Comparison of ENCODE assay signal across 13 cellular contexts in the genomic region with DNA sequence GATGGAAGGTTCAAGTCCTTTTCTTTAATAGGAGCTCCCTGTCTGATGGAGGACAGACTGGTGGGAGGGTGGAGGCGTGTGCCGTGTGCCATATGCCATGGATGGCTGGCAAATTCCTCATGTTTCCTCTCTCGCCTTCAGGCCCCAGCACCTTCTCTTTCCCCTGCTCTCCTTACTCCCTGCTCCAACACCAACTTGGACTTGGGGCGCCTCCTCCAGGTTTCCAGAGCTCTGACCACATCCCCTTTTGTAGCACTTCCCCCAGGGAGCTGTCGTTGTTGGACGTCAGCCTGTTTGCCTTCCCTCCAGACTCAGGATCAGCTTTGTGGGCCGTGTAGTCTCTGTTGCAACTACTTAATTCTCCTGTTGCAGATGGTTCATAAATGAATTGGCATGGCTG. TPM values are rescaled to one million over a fixed set of nuclear protein-coding genes. Genes with fewer than 3 reads are reported as not detected.
DNase-seq lines count a peak whose midpoint lies in the region; ATAC-seq and TF ChIP-seq lines count a peak whose summit lies in the region.
"Had no signal": no experiment of that assay in that cellular context is flagged by ENCODE, and none has a peak within 500 bp of the region (broad histone marks: within the 10 kb centered on the region; RNA-seq: fewer than 3 reads in every experiment).

No MANE protein-coding gene starts in this region.

- CTCF ChIA-PET in OCI-LY7 (lab: Charles Lee; ENCODE audit: unreplicated experiment) = no interaction called here

- H2AFZ ChIP-seq in OCI-LY7 (ENCODE audit: low read length) = no peak overlapping the region

- no peak for TF ChIP-seq CTCF in fibroblast of mammary gland (conservative IDR thresholded peaks at IDR 0.05; ENCODE audit: control insufficient read depth, insufficient read depth, low read depth, low read length)
- no peak for TF ChIP-seq CTCF in transverse colon (IDR thresholded peaks at IDR 0.05)
- no peak for TF ChIP-seq CTCF in OCI-LY7 (conservative IDR thresholded peaks at IDR 0.05; ENCODE audit: low read length)

- H3K9me2 ChIP-seq in OCI-LY7 (ENCODE audit: insufficient read depth, low read length) = no peaks in the 10 kb centered on the region

- no peak overlapping the region for H3K4me3 ChIP-seq in fibroblast of mammary gland (ENCODE audit: control insufficient read depth, low read depth, low read length)
- H3K4me3 ChIP-seq in transverse colon = no peak overlapping the region
- no peak overlapping the region for H3K4me3 ChIP-seq in OCI-LY7 (ENCODE audit: low read depth, low read length, poor library complexity, severe bottlenecking)
- H3K4me3 ChIP-seq: Peyer's patch had no signal

- WGBS in transverse colon (ENCODE audit: low coverage in 1 of 2), 2 donors = 65% methylated on average over 7 of the region's 7 CpGs; no CpG with 5 or more reads in 1 of the 2 donors

- TF ChIP-seq EP300 in transverse colon (IDR thresholded peaks at IDR 0.05; ENCODE audit: low read depth) = no peak

- BruUV-seq in OCI-LY7 (replicated peaks; lab: Mats Ljungman, UMichigan) = no TSS peak

- intact Hi-C loops in transverse colon (cut with DNase I; ENCODE audit: low total_unique reads) = no loop called here
- intact Hi-C loops in OCI-LY7 (cut with micrococcal nuclease; ENCODE audit: unreplicated experiment) = no loop called here

- H3K27ac ChIP-seq in transverse colon (no peak overlapping the region), OCI-LY7 (ENCODE audit: low read depth, low read length, poor library complexity, severe bottlenecking) (no peak overlapping the region)
- H3K27ac ChIP-seq: Peyer's patch had no signal

- no peak for TF ChIP-seq POLR2A in transverse colon (IDR thresholded peaks at IDR 0.05)

- H3K9me3 ChIP-seq in transverse colon = no peaks in the 10 kb centered on the region
- H3K9me3 ChIP-seq in OCI-LY7 (ENCODE audit: low read length) = no peaks in the 10 kb centered on the region

- POLR2A ChIA-PET in OCI-LY7 (lab: Charles Lee) = interaction anchor here (0.6 kb wide), 1 partner anchor 27 kb away, joined by 3 read pairs; no protein-coding TSS in a partner anchor

- no peak for ATAC-seq in HG02840 (IDR thresholded peaks at IDR 0.05; ENCODE audit: low FRiP score, unreplicated experiment)

- H3K4me1 ChIP-seq in transverse colon = no peaks in the 10 kb centered on the region
- no peaks in the 10 kb centered on the region for H3K4me1 ChIP-seq in OCI-LY7 (ENCODE audit: insufficient read depth, low read length, poor library complexity, severe bottlenecking)
- H3K4me1 ChIP-seq: Peyer's patch had no signal

- no peaks in the 10 kb centered on the region for H3K79me2 ChIP-seq in OCI-LY7 (ENCODE audit: insufficient read depth, low read depth, low read length)

- H3K36me3 ChIP-seq in transverse colon (no peaks in the 10 kb centered on the region), OCI-LY7 (ENCODE audit: insufficient read depth, low read length) (no peaks in the 10 kb centered on the region)

- no peak overlapping the region for H3K4me2 ChIP-seq in OCI-LY7 (ENCODE audit: low read length)

- in situ Hi-C loops in transverse colon (cut with MboI; ENCODE audit: low pct_ligation_motif_present in 1 of 4, low pct_unique_long_range_greater_than_20kb in 1 of 4, low sequenced_read_pairs in 3 of 4) = no loop called here

- DNase-seq in SIG-M5 treated with dmso at 0.1 percent for 504 hours (lab: John Stamatoyannopoulos, UW; ENCODE audit: unreplicated experiment) (peak; percentile 20), SIG-M5 (lab: John Stamatoyannopoulos, UW) (no peak), SKM-1 (lab: John Stamatoyannopoulos, UW; ENCODE audit: unreplicated experiment) (peak; percentile 81), fibroblast of mammary gland (ENCODE audit: low read depth) (peak; percentile 23), transverse colon (peak; percentile 33), OCI-LY7 (ENCODE audit: low spot score) (no peak)
- DNase-seq in NK-92 treated with Interleukin-12 subunit alpha and Interleukin-12 subunit beta, amount 100 ng/mL, for 24 hours (lab: John Stamatoyannopoulos, UW) = no peak
- DNase-seq: activated CD4-positive, alpha-beta memory T cell treated with anti-CD3 and anti-CD28 coated beads for 36 hours; activated effector memory CD4-positive, alpha-beta T cell treated with anti-CD3 and anti-CD28 coated beads, Interleukin-2, amount 50 U/mL, for 16 hours; NCI-H2171; trophoblast cell had no signal

- H4K20me1 ChIP-seq in OCI-LY7 (ENCODE audit: insufficient read depth, low read length) = no peaks in the 10 kb centered on the region

- no peaks in the 10 kb centered on the region for H3K27me3 ChIP-seq in transverse colon
- H3K27me3 ChIP-seq: Peyer's patch had no signal

RNA-seq across cellular contexts. Expression of a gene that starts 30.7 kb away (rescaled TPM):
- total RNA-seq in transverse colon = 1 to 10 TPM; 4.4 to 9.7 (median 6.2) TPM
- not detected in 2 replicates for total RNA-seq in OCI-LY7 (2014; rRNA removed; shearing (Covaris generic))
- not detected in 2 replicates for total RNA-seq in OCI-LY7 (2022)
- total RNA-seq: activated CD4-positive, alpha-beta memory T cell treated with anti-CD3 and anti-CD28 coated beads for 36 hours had no signal

RNA-seq across cellular contexts. Expression of a gene that starts 53.0 kb away (rescaled TPM):
- total RNA-seq in transverse colon = 10 to 100 TPM; 18.1 to 40.4 (median 27.1) TPM
- 19.9 and 22.2 TPM in 2 replicates for total RNA-seq in OCI-LY7 (2014; rRNA removed; shearing (Covaris generic))
- 21.6 and 27.3 TPM in 2 replicates for total RNA-seq in OCI-LY7 (2022)

Comparison
In these comparisons a context has a peak if more than half of its experiments do, and no peak if none do; other contexts are left out.
1. DNase-seq: peak in SIG-M5 treated with dmso at 0.1 percent for 504 hours (single experiment), SKM-1 (single experiment), fibroblast of mammary gland (single experiment) and transverse colon (single experiment); none in SIG-M5 (single experiment), NK-92 treated with Interleukin-12 subunit alpha and Interleukin-12 subunit beta, amount 100 ng/mL, for 24 hours (single experiment) and OCI-LY7 (single experiment).
2. RNA of a gene that starts 30.7 kb away (total RNA-seq): 4.4 to 9.7 TPM in transverse colon; not detected in OCI-LY7; every median in the first group is over 4 times any median in the second.